1 cellular context compared by ENCODE assay signal in the genomic region with DNA sequence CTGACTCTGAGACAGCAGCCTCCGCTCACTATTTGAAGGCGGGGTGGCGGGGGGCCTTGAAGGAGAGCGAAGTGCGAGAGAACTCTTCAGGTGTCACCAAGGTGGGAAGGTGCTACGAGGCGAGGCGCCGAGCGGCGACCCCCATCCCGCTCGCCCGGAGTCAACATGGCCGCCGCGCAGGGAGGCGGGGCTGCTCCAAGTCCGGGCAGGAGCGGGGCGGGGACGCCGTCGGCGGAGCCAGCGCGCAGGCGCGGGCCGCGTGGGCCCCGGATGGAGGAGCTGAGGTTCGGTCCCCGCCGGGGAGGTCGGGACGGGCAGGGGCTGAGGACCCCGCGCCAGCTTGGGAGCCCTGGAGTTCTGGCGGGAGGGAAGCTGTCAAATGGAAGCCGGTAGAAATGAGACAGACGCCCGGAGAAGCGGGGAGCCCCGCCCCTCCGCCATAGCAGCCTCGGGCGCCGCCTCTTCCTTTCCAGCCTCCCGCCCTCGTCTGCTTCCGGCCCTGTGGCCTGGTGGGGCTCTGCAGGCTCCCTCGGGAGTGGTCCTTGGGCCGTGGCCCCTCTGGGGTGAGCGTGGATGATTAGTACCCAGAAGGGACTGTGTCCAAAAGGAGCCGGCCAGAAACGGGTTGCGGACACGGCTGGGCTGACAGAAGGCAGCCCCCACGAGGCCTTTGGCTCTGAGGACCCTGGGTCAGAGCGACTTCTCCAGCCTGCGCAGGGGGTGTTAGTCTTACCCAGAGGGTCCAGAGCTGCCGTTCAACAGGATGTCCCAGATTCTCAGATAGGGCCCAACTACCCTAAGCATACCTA.
TF ChIP-seq lines count a peak whose summit lies in the region.

A gene (plus strand): TSS at position 245 of the 809 bp plus-strand sequence. CDS start 2,866 bp downstream, outside the sequence.

TF ChIP-seq in WTC11, 78 proteins besides CTCF, POLR2A, EP300 and RAD21 (continued from another document and continues in another):
- TF ChIP-seq, protein P1, sequence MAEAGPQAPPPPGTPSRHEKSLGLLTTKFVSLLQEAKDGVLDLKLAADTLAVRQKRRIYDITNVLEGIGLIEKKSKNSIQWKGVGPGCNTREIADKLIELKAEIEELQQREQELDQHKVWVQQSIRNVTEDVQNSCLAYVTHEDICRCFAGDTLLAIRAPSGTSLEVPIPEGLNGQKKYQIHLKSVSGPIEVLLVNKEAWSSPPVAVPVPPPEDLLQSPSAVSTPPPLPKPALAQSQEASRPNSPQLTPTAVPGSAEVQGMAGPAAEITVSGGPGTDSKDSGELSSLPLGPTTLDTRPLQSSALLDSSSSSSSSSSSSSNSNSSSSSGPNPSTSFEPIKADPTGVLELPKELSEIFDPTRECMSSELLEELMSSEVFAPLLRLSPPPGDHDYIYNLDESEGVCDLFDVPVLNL (CRISPR knock-in tag; IDR thresholded peaks at IDR 0.05; ENCODE audit: borderline replicate concordance, low read depth) = 0 out of 2 replicates have a peak, but pooled peaks have one; percentile 20
- TF ChIP-seq, protein P2, sequence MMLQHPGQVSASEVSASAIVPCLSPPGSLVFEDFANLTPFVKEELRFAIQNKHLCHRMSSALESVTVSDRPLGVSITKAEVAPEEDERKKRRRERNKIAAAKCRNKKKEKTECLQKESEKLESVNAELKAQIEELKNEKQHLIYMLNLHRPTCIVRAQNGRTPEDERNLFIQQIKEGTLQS (CRISPR knock-in tag; conservative IDR thresholded peaks at IDR 0.05) = no peak
- TF ChIP-seq ETV6 (CRISPR knock-in tag; IDR thresholded peaks at IDR 0.05) (peak; percentile 60; the same call in 1 of the 2 replicates), GTF2I (CRISPR knock-in tag; conservative IDR thresholded peaks at IDR 0.05) (no peak), ZNF317 (CRISPR knock-in tag; IDR thresholded peaks at IDR 0.05; ENCODE audit: borderline replicate concordance, low read depth) (no peak), SP1 (CRISPR knock-in tag; conservative IDR thresholded peaks at IDR 0.05) (peak; percentile 95), ZNF138 (CRISPR knock-in tag; conservative IDR thresholded peaks at IDR 0.05) (no peak), NR2C2 (CRISPR knock-in tag; IDR thresholded peaks at IDR 0.05) (no peak), NFYB (CRISPR knock-in tag; conservative IDR thresholded peaks at IDR 0.05; ENCODE audit: low read depth) (no peak), TP53 (CRISPR knock-in tag; IDR thresholded peaks at IDR 0.05) (no peak), FOXP1 (CRISPR knock-in tag; IDR thresholded peaks at IDR 0.05; ENCODE audit: borderline replicate concordance) (no peak; the same call in 1 of the 2 replicates), ZNF423 (CRISPR knock-in tag; IDR thresholded peaks at IDR 0.05) (no peak), NR3C1 (CRISPR knock-in tag; conservative IDR thresholded peaks at IDR 0.05; ENCODE audit: low read depth) (no peak), ZNF232 (CRISPR knock-in tag; IDR thresholded peaks at IDR 0.05) (peak; percentile 62; the same call in 1 of the 2 replicates), ATF1 (CRISPR knock-in tag; IDR thresholded peaks at IDR 0.05) (no peak), GABPB1 (CRISPR knock-in tag; IDR thresholded peaks at IDR 0.05) (no peak; the same call in 1 of the 2 replicates), JUN (CRISPR knock-in tag; IDR thresholded peaks at IDR 0.05) (0 out of 2 replicates have a peak, but pooled peaks have one; percentile 52), ESRRA (CRISPR knock-in tag; IDR thresholded peaks at IDR 0.05; ENCODE audit: borderline replicate concordance) (peak; percentile 51; the same call in 1 of the 2 replicates), HMGA2 (CRISPR knock-in tag; IDR thresholded peaks at IDR 0.05) (no peak), MYBL2 (CRISPR knock-in tag; IDR thresholded peaks at IDR 0.05) (peak; percentile 30), SMAD3 (CRISPR knock-in tag; IDR thresholded peaks at IDR 0.05; ENCODE audit: borderline replicate concordance) (0 out of 2 replicates have a peak, but pooled peaks have one; percentile 7), ZNF671 (CRISPR knock-in tag; IDR thresholded peaks at IDR 0.05) (no peak), ZNF263 (CRISPR knock-in tag; IDR thresholded peaks at IDR 0.05; ENCODE audit: low read depth) (no peak), JAZF1 (CRISPR knock-in tag; IDR thresholded peaks at IDR 0.05) (no peak), PRRX2 (CRISPR knock-in tag; IDR thresholded peaks at IDR 0.05) (no peak)
- TF ChIP-seq, protein P3, sequence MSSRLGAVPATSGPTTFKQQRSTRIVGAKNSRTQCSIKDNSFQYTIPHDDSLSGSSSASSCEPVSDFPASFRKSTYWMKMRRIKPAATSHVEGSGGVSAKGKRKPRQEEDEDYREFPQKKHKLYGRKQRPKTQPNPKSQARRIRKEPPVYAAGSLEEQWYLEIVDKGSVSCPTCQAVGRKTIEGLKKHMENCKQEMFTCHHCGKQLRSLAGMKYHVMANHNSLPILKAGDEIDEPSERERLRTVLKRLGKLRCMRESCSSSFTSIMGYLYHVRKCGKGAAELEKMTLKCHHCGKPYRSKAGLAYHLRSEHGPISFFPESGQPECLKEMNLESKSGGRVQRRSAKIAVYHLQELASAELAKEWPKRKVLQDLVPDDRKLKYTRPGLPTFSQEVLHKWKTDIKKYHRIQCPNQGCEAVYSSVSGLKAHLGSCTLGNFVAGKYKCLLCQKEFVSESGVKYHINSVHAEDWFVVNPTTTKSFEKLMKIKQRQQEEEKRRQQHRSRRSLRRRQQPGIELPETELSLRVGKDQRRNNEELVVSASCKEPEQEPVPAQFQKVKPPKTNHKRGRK (CRISPR knock-in tag; IDR thresholded peaks at IDR 0.05; ENCODE audit: borderline replicate concordance) = no peak
- TF ChIP-seq, protein P4, sequence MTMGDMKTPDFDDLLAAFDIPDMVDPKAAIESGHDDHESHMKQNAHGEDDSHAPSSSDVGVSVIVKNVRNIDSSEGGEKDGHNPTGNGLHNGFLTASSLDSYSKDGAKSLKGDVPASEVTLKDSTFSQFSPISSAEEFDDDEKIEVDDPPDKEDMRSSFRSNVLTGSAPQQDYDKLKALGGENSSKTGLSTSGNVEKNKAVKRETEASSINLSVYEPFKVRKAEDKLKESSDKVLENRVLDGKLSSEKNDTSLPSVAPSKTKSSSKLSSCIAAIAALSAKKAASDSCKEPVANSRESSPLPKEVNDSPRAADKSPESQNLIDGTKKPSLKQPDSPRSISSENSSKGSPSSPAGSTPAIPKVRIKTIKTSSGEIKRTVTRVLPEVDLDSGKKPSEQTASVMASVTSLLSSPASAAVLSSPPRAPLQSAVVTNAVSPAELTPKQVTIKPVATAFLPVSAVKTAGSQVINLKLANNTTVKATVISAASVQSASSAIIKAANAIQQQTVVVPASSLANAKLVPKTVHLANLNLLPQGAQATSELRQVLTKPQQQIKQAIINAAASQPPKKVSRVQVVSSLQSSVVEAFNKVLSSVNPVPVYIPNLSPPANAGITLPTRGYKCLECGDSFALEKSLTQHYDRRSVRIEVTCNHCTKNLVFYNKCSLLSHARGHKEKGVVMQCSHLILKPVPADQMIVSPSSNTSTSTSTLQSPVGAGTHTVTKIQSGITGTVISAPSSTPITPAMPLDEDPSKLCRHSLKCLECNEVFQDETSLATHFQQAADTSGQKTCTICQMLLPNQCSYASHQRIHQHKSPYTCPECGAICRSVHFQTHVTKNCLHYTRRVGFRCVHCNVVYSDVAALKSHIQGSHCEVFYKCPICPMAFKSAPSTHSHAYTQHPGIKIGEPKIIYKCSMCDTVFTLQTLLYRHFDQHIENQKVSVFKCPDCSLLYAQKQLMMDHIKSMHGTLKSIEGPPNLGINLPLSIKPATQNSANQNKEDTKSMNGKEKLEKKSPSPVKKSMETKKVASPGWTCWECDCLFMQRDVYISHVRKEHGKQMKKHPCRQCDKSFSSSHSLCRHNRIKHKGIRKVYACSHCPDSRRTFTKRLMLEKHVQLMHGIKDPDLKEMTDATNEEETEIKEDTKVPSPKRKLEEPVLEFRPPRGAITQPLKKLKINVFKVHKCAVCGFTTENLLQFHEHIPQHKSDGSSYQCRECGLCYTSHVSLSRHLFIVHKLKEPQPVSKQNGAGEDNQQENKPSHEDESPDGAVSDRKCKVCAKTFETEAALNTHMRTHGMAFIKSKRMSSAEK (CRISPR knock-in tag; IDR thresholded peaks at IDR 0.05; ENCODE audit: borderline replicate concordance) = no peak
- TF ChIP-seq, protein P5, sequence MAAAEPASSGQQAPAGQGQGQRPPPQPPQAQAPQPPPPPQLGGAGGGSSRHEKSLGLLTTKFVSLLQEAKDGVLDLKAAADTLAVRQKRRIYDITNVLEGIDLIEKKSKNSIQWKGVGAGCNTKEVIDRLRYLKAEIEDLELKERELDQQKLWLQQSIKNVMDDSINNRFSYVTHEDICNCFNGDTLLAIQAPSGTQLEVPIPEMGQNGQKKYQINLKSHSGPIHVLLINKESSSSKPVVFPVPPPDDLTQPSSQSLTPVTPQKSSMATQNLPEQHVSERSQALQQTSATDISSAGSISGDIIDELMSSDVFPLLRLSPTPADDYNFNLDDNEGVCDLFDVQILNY (CRISPR knock-in tag; IDR thresholded peaks at IDR 0.05) = 0 out of 2 replicates have a peak, but pooled peaks have one; percentile 16
- TF ChIP-seq, protein P6, sequence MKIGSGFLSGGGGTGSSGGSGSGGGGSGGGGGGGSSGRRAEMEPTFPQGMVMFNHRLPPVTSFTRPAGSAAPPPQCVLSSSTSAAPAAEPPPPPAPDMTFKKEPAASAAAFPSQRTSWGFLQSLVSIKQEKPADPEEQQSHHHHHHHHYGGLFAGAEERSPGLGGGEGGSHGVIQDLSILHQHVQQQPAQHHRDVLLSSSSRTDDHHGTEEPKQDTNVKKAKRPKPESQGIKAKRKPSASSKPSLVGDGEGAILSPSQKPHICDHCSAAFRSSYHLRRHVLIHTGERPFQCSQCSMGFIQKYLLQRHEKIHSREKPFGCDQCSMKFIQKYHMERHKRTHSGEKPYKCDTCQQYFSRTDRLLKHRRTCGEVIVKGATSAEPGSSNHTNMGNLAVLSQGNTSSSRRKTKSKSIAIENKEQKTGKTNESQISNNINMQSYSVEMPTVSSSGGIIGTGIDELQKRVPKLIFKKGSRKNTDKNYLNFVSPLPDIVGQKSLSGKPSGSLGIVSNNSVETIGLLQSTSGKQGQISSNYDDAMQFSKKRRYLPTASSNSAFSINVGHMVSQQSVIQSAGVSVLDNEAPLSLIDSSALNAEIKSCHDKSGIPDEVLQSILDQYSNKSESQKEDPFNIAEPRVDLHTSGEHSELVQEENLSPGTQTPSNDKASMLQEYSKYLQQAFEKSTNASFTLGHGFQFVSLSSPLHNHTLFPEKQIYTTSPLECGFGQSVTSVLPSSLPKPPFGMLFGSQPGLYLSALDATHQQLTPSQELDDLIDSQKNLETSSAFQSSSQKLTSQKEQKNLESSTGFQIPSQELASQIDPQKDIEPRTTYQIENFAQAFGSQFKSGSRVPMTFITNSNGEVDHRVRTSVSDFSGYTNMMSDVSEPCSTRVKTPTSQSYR (CRISPR knock-in tag; IDR thresholded peaks at IDR 0.05) = no peak
- TF ChIP-seq, protein P7, sequence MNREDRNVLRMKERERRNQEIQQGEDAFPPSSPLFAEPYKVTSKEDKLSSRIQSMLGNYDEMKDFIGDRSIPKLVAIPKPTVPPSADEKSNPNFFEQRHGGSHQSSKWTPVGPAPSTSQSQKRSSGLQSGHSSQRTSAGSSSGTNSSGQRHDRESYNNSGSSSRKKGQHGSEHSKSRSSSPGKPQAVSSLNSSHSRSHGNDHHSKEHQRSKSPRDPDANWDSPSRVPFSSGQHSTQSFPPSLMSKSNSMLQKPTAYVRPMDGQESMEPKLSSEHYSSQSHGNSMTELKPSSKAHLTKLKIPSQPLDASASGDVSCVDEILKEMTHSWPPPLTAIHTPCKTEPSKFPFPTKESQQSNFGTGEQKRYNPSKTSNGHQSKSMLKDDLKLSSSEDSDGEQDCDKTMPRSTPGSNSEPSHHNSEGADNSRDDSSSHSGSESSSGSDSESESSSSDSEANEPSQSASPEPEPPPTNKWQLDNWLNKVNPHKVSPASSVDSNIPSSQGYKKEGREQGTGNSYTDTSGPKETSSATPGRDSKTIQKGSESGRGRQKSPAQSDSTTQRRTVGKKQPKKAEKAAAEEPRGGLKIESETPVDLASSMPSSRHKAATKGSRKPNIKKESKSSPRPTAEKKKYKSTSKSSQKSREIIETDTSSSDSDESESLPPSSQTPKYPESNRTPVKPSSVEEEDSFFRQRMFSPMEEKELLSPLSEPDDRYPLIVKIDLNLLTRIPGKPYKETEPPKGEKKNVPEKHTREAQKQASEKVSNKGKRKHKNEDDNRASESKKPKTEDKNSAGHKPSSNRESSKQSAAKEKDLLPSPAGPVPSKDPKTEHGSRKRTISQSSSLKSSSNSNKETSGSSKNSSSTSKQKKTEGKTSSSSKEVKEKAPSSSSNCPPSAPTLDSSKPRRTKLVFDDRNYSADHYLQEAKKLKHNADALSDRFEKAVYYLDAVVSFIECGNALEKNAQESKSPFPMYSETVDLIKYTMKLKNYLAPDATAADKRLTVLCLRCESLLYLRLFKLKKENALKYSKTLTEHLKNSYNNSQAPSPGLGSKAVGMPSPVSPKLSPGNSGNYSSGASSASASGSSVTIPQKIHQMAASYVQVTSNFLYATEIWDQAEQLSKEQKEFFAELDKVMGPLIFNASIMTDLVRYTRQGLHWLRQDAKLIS (CRISPR knock-in tag; IDR thresholded peaks at IDR 0.05; ENCODE audit: borderline replicate concordance) = no peak
- TF ChIP-seq, protein P8, sequence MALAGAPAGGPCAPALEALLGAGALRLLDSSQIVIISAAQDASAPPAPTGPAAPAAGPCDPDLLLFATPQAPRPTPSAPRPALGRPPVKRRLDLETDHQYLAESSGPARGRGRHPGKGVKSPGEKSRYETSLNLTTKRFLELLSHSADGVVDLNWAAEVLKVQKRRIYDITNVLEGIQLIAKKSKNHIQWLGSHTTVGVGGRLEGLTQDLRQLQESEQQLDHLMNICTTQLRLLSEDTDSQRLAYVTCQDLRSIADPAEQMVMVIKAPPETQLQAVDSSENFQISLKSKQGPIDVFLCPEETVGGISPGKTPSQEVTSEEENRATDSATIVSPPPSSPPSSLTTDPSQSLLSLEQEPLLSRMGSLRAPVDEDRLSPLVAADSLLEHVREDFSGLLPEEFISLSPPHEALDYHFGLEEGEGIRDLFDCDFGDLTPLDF (CRISPR knock-in tag; IDR thresholded peaks at IDR 0.05) = no peak
- TF ChIP-seq, protein P9, sequence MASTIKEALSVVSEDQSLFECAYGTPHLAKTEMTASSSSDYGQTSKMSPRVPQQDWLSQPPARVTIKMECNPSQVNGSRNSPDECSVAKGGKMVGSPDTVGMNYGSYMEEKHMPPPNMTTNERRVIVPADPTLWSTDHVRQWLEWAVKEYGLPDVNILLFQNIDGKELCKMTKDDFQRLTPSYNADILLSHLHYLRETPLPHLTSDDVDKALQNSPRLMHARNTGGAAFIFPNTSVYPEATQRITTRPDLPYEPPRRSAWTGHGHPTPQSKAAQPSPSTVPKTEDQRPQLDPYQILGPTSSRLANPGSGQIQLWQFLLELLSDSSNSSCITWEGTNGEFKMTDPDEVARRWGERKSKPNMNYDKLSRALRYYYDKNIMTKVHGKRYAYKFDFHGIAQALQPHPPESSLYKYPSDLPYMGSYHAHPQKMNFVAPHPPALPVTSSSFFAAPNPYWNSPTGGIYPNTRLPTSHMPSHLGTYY (CRISPR knock-in tag; IDR thresholded peaks at IDR 0.05) = no peak
- TF ChIP-seq, protein P10, sequence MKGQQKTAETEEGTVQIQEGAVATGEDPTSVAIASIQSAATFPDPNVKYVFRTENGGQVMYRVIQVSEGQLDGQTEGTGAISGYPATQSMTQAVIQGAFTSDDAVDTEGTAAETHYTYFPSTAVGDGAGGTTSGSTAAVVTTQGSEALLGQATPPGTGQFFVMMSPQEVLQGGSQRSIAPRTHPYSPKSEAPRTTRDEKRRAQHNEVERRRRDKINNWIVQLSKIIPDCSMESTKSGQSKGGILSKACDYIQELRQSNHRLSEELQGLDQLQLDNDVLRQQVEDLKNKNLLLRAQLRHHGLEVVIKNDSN (CRISPR knock-in tag; IDR thresholded peaks at IDR 0.05) = no peak
- TF ChIP-seq, protein P11, sequence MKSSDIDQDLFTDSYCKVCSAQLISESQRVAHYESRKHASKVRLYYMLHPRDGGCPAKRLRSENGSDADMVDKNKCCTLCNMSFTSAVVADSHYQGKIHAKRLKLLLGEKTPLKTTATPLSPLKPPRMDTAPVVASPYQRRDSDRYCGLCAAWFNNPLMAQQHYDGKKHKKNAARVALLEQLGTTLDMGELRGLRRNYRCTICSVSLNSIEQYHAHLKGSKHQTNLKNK (CRISPR knock-in tag; IDR thresholded peaks at IDR 0.05) = no peak
